In genomic region chr20:60095456-60095855, GRCh38 we compare ENCODE assay signal across 20 cellular contexts.
DNase-seq lines count a peak whose midpoint lies in the region; TF ChIP-seq lines count a peak whose summit lies in the region.
"Had no signal": no experiment of that assay in that cellular context is flagged by ENCODE, and none has a peak within 500 bp of the region (broad histone marks: within the 10 kb centered on the region; RNA-seq: fewer than 3 reads in every experiment).

No MANE protein-coding gene starts in this region.

- no peaks in the 10 kb centered on the region for H3K36me3 ChIP-seq in HEK293 (ENCODE audit: control insufficient read depth in 2 of 2, insufficient read depth in 1 of 2, low read length in 2 of 2)
- H3K36me3 ChIP-seq: neural progenitor cell, tibial nerve had no signal

- H3K4me1 Mint-ChIP-seq in HFFc6 (ENCODE audit: low read depth), result peaks cover 13% of the 10 kb centered on the region

- CTCF ChIA-PET in HEK293 (lab: Yijun Ruan, JAX), result interaction anchor here (0.6 to 1.1 kb wide), 3 partner anchors 15 to 111 kb away, joined by 3 to 5 read pairs (median 5); no protein-coding TSS in a partner anchor

- H3K36me3 Mint-ChIP-seq in HFFc6 (ENCODE audit: low read depth), result no peaks in the 10 kb centered on the region

- H3K27ac Mint-ChIP-seq in HFFc6, result no peak overlapping the region
- H3K27ac Mint-ChIP-seq: activated naive CD8-positive, alpha-beta T cell treated with anti-CD3 and anti-CD28 coated beads, Interleukin-2, amount 10 ng/mL, durations not matched to agents 7 days and 5 days; activated T-helper 1 cell treated with anti-CD3 and anti-CD28 coated beads, Interleukin-12 subunit alpha, Interleukin-12 subunit beta, Interleukin-2, Interleukin-4 antibody, amounts not matched to agents 30 ng/mL and 10 ng/mL and 1 ng/mL, durations not matched to agents 14 hours and 24 hours and 36 hours; CD8-positive, alpha-beta memory T cell; dendritic cell treated with granulocyte-macrophage colony-stimulating factor and Interleukin-4, amounts not matched to agents 40 ng/mL and 50 ng/mL, for 4 days; neural progenitor cell had no signal

- POLR2A ChIA-PET in HEK293 (lab: Yijun Ruan, JAX), result no interaction called here

- no peaks in the 10 kb centered on the region; the same call in none of the 2 replicates for H3K9me3 ChIP-seq in HEK293 (ENCODE audit: control insufficient read depth, insufficient read depth, low read depth, low read length)

- TF ChIP-seq CTCF in AG10803 (conservative IDR thresholded peaks at IDR 0.05; ENCODE audit: low read length) (no peak), HEK293 (tag by site-specific recombination; IDR thresholded peaks at IDR 0.05) (no peak), fibroblast of the aortic adventitia (IDR thresholded peaks at IDR 0.05; ENCODE audit: insufficient read depth, low read length) (no peak), HFFc6 (IDR thresholded peaks at IDR 0.05) (no peak)

- H3K27ac ChIP-seq in HEK293 (ENCODE audit: extremely low read depth, low read depth, low read length), result no peak overlapping the region
- H3K27ac ChIP-seq: neural progenitor cell, tibial nerve had no signal

- DNase-seq in AG10803 (ENCODE audit: low read depth), result peak; percentile 26
- peak; percentile 99 for DNase-seq in NCI-H2171 treated with DMSO at 0.1 percent for 48 hours (lab: John Stamatoyannopoulos, UW)
- peak; percentile 4 for DNase-seq in fibroblast of the aortic adventitia (ENCODE audit: low read depth)
- no peak for DNase-seq in activated CD8-positive, alpha-beta memory T cell treated with anti-CD3 and anti-CD28 coated beads for 24 hours
- no peak for DNase-seq in SHP77 treated with DMSO at 0.1 percent for 48 hours (lab: John Stamatoyannopoulos, UW)
- DNase-seq in NCI-H1048 (lab: John Stamatoyannopoulos, UW), result no peak
- no peak for DNase-seq in HFFc6
- DNase-seq: ACHN; activated naive CD8-positive, alpha-beta T cell treated with anti-CD3 and anti-CD28 coated beads, Interleukin-2, amount 10 ng/mL, durations not matched to agents 7 days and 5 days; CD8-positive, alpha-beta memory T cell; foreskin melanocyte; left cardiac atrium; stimulated activated CD4-positive, alpha-beta T cell treated with anti-CD3 and anti-CD28 coated beads, Interleukin-15, amount 100 ng/mL, for 24 hours; stimulated activated naive CD4-positive, alpha-beta T cell; T-helper 9 cell had no signal

- peaks cover 4% of the 10 kb centered on the region; the same call in 1 of the 2 replicates for H3K9me3 Mint-ChIP-seq in HFFc6

- no peak overlapping the region for H3K4me3 ChIP-seq in AG10803 (ENCODE audit: low read length)
- H3K4me3 ChIP-seq in HEK293 (ENCODE audit: low read depth, low read length), result no peak overlapping the region
- no peak overlapping the region for H3K4me3 ChIP-seq in fibroblast of the aortic adventitia (ENCODE audit: low read depth, low read length)
- H3K4me3 ChIP-seq: neural progenitor cell, tibial nerve had no signal

- H3K4me1 ChIP-seq in HEK293 (ENCODE audit: control insufficient read depth, insufficient read depth, low read length), result no peaks in the 10 kb centered on the region

- peaks cover 12% of the 10 kb centered on the region for H3K27me3 Mint-ChIP-seq in HFFc6 (ENCODE audit: insufficient read depth)
- H3K27me3 Mint-ChIP-seq: dendritic cell treated with granulocyte-macrophage colony-stimulating factor and Interleukin-4, amounts not matched to agents 40 ng/mL and 50 ng/mL, for 4 days had no signal

- no peak overlapping the region for H3K4me3 Mint-ChIP-seq in HFFc6
- H3K4me3 Mint-ChIP-seq: activated naive CD8-positive, alpha-beta T cell treated with anti-CD3 and anti-CD28 coated beads, Interleukin-2, amount 10 ng/mL, durations not matched to agents 7 days and 5 days; activated T-helper 1 cell treated with anti-CD3 and anti-CD28 coated beads, Interleukin-12 subunit alpha, Interleukin-12 subunit beta, Interleukin-2, Interleukin-4 antibody, amounts not matched to agents 30 ng/mL and 10 ng/mL and 1 ng/mL, durations not matched to agents 14 hours and 24 hours and 36 hours; CD8-positive, alpha-beta memory T cell; dendritic cell treated with granulocyte-macrophage colony-stimulating factor and Interleukin-4, amounts not matched to agents 40 ng/mL and 50 ng/mL, for 4 days; neural progenitor cell had no signal

TF ChIP-seq in HEK293, 187 proteins besides CTCF, POLR2A, EP300 and RAD21:
- TF ChIP-seq IKZF3 (tag by site-specific recombination; IDR thresholded peaks at IDR 0.05) (0 out of 2 replicates have a peak, but pooled peaks have one; percentile 24), GFI1B (tag by site-specific recombination; IDR thresholded peaks at IDR 0.05) (no peak)

Comparison
In these comparisons a context has a peak if more than half of its experiments do, and no peak if none do; other contexts are left out.
1. DNase-seq: peak in AG10803 (single experiment), NCI-H2171 treated with DMSO at 0.1 percent for 48 hours (single experiment) and fibroblast of the aortic adventitia (single experiment); none in activated CD8-positive, alpha-beta memory T cell treated with anti-CD3 and anti-CD28 coated beads for 24 hours (single experiment), SHP77 treated with DMSO at 0.1 percent for 48 hours (single experiment), NCI-H1048 (single experiment) and HFFc6 (single experiment).